ENCODE assay signal across 9 cellular contexts in genomic region chr14:104979758-104980591, GRCh38. TPM values are rescaled to one million over a fixed set of nuclear protein-coding genes. Genes with fewer than 3 reads are reported as not detected.
DNase-seq lines count a peak whose midpoint lies in the region; ATAC-seq and TF ChIP-seq lines count a peak whose summit lies in the region.
"Had no signal": no experiment of that assay in that cellular context is flagged by ENCODE, and none has a peak within 500 bp of the region (broad histone marks: within the 10 kb centered on the region; RNA-seq: fewer than 3 reads in every experiment).

No MANE protein-coding gene starts in this region.

- H3K4me3 Mint-ChIP-seq in activated naive CD4-positive, alpha-beta T cell treated with anti-CD3 and anti-CD28 coated beads, Interleukin-2, amount 10 ng/mL, durations not matched to agents 7 days and 5 days: no peak overlapping the region
- H3K4me3 Mint-ChIP-seq: dendritic cell treated with granulocyte-macrophage colony-stimulating factor and Interleukin-4, amounts not matched to agents 40 ng/mL and 50 ng/mL, for 4 days had no signal

- no peak overlapping the region for H3K27ac Mint-ChIP-seq in activated naive CD4-positive, alpha-beta T cell treated with anti-CD3 and anti-CD28 coated beads, Interleukin-2, amount 10 ng/mL, durations not matched to agents 7 days and 5 days
- H3K27ac Mint-ChIP-seq: dendritic cell treated with granulocyte-macrophage colony-stimulating factor and Interleukin-4, amounts not matched to agents 40 ng/mL and 50 ng/mL, for 4 days had no signal

- no peaks in the 10 kb centered on the region for H3K36me3 ChIP-seq in breast epithelium
- H3K36me3 ChIP-seq in lower lobe of right lung: no peaks in the 10 kb centered on the region
- H3K36me3 ChIP-seq in upper lobe of right lung: no peaks in the 10 kb centered on the region

- H3K4me1 ChIP-seq in breast epithelium (peaks cover 4 to 26% of the 10 kb centered on the region in 2 donors), lower lobe of right lung (peaks cover 42% of the 10 kb centered on the region), upper lobe of right lung (peaks cover 29% of the 10 kb centered on the region)

- no peaks in the 10 kb centered on the region for H3K9me3 Mint-ChIP-seq in activated naive CD4-positive, alpha-beta T cell treated with anti-CD3 and anti-CD28 coated beads, Interleukin-2, amount 10 ng/mL, durations not matched to agents 7 days and 5 days
- H3K9me3 Mint-ChIP-seq: dendritic cell treated with granulocyte-macrophage colony-stimulating factor and Interleukin-4, amounts not matched to agents 40 ng/mL and 50 ng/mL, for 4 days had no signal

- H3K27ac ChIP-seq in breast epithelium: peak overlapping the region; percentile 10 to 63
- H3K27ac ChIP-seq in lower lobe of right lung: no peak overlapping the region
- H3K27ac ChIP-seq in upper lobe of right lung: no peak overlapping the region

- intact Hi-C loops in breast epithelium (cut with DNase I; ENCODE audit: low total_unique reads): no loop called here
- intact Hi-C loops in lower lobe of right lung (cut with DNase I): loop anchor here (10.0 kb wide), 1 partner anchor 65 kb away; no protein-coding TSS in a partner anchor
- intact Hi-C loops in upper lobe of right lung (cut with DNase I): no loop called here

- no peaks in the 10 kb centered on the region for H3K36me3 Mint-ChIP-seq in activated naive CD4-positive, alpha-beta T cell treated with anti-CD3 and anti-CD28 coated beads, Interleukin-2, amount 10 ng/mL, durations not matched to agents 7 days and 5 days

- peak; percentile 4 to 51 for ATAC-seq in lower lobe of right lung
- ATAC-seq in upper lobe of right lung: peak; percentile 32
- ATAC-seq in HG03095 (IDR thresholded peaks at IDR 0.05; ENCODE audit: unreplicated experiment): no peak

- peaks cover 16% of the 10 kb centered on the region for H3K4me1 Mint-ChIP-seq in activated naive CD4-positive, alpha-beta T cell treated with anti-CD3 and anti-CD28 coated beads, Interleukin-2, amount 10 ng/mL, durations not matched to agents 7 days and 5 days

- TF ChIP-seq POLR2A in breast epithelium (IDR thresholded peaks at IDR 0.05): no peak

- H3K9me3 ChIP-seq in breast epithelium: no peaks in the 10 kb centered on the region
- no peaks in the 10 kb centered on the region for H3K9me3 ChIP-seq in lower lobe of right lung
- no peaks in the 10 kb centered on the region for H3K9me3 ChIP-seq in upper lobe of right lung

- no peak overlapping the region for H3K4me3 ChIP-seq in breast epithelium
- H3K4me3 ChIP-seq in lower lobe of right lung: no peak overlapping the region
- no peak overlapping the region for H3K4me3 ChIP-seq in upper lobe of right lung

- no peaks in the 10 kb centered on the region for H3K27me3 ChIP-seq in breast epithelium
- peaks cover 17% of the 10 kb centered on the region for H3K27me3 ChIP-seq in lower lobe of right lung (ENCODE audit: low read depth)
- H3K27me3 ChIP-seq in upper lobe of right lung: peaks cover 4% of the 10 kb centered on the region

- in situ Hi-C loops in GM13976 (cut with MboI; ENCODE audit: low sequenced_read_pairs, unreplicated experiment): loop anchor here (10.0 kb wide), 1 partner anchor 55 kb away; no protein-coding TSS in a partner anchor

- TF ChIP-seq CTCF in breast epithelium (IDR thresholded peaks at IDR 0.05): no peak
- no peak for TF ChIP-seq CTCF in lower lobe of right lung (IDR thresholded peaks at IDR 0.05)
- TF ChIP-seq CTCF in upper lobe of right lung (IDR thresholded peaks at IDR 0.05): no peak
- TF ChIP-seq CTCF in GM13976 (IDR thresholded peaks at IDR 0.05; ENCODE audit: borderline replicate concordance, control extremely low read depth, extremely low read depth, insufficient read depth, missing control alignments): no peak

- peak; percentile 22 for DNase-seq in activated naive CD4-positive, alpha-beta T cell treated with anti-CD3 and anti-CD28 coated beads, Interleukin-2, amount 10 ng/mL, durations not matched to agents 7 days and 5 days
- DNase-seq in activated naive CD4-positive, alpha-beta T cell treated with anti-CD3 and anti-CD28 coated beads, Interleukin-2, amount 50 U/mL, for 16 hours: no peak
- DNase-seq in breast epithelium (ENCODE audit: low spot score in 2 of 2) (peak in 1 of 2 donors; percentile 86), lower lobe of right lung (peak; percentile 74), upper lobe of right lung (peak; percentile 87), GM13976 (ENCODE audit: low spot score) (no peak), inferior parietal cortex (ENCODE audit: extremely low spot score) (no peak)

- CTCF ChIA-PET in activated naive CD4-positive, alpha-beta T cell treated with anti-CD3 and anti-CD28 coated beads, Interleukin-2, amount 10 ng/mL, durations not matched to agents 7 days and 5 days (lab: Charles Lee): no interaction called here

- H3K27me3 Mint-ChIP-seq in activated naive CD4-positive, alpha-beta T cell treated with anti-CD3 and anti-CD28 coated beads, Interleukin-2, amount 10 ng/mL, durations not matched to agents 7 days and 5 days: peaks cover 70% of the 10 kb centered on the region

RNA-seq across cellular contexts. Expression of gene AHNAK2, which starts 1.8 kb away (rescaled TPM):
- total RNA-seq in breast epithelium: 10 to 100 TPM; 15.1 to 46.7 (median 19.3) TPM
- 10.8 TPM for total RNA-seq in lower lobe of right lung
- 13.7 TPM for total RNA-seq in upper lobe of right lung

RNA-seq across cellular contexts. Expression of gene CLBA1, which starts 5.6 kb away (rescaled TPM):
- 10 to 100 TPM in 1 of 3 donors, 1 to 10 TPM in 2; 4.5 to 17.0 (median 8.8) TPM for total RNA-seq in breast epithelium
- 10.5 TPM for total RNA-seq in lower lobe of right lung
- total RNA-seq in upper lobe of right lung: 6.9 TPM

RNA-seq across cellular contexts. Expression of gene CDCA4, which starts 40.9 kb away (rescaled TPM):
- total RNA-seq in breast epithelium (10 to 100 TPM in 2 of 3 donors, 1 to 10 TPM in 1; 5.1 to 10.4 (median 10.2) TPM), lower lobe of right lung (6.9 TPM), upper lobe of right lung (4.1 TPM)

RNA-seq across cellular contexts. Expression of gene PLD4, which starts 55.3 kb away (rescaled TPM):
- 1 to 10 TPM in 1 of 3 donors, under 1 TPM in 1, not detected in 1; 0.33 to 4.0 TPM for total RNA-seq in breast epithelium
- 1.2 TPM for total RNA-seq in lower lobe of right lung
- 3.1 TPM for total RNA-seq in upper lobe of right lung

Comparison
In these comparisons a context has a peak if more than half of its experiments do, and no peak if none do; other contexts are left out.
1. DNase-seq: peak in activated naive CD4-positive, alpha-beta T cell treated with anti-CD3 and anti-CD28 coated beads, Interleukin-2, amount 10 ng/mL, durations not matched to agents 7 days and 5 days (single experiment), lower lobe of right lung (single experiment) and upper lobe of right lung (single experiment); none in activated naive CD4-positive, alpha-beta T cell treated with anti-CD3 and anti-CD28 coated beads, Interleukin-2, amount 50 U/mL, for 16 hours (single experiment), GM13976 (single experiment) and inferior parietal cortex (single experiment).
2. H3K27ac ChIP-seq: peak in breast epithelium (2 of 2); none in lower lobe of right lung (single experiment) and upper lobe of right lung (single experiment).